ENCODE assay signal across 8 cellular contexts in genomic region chr5:39420482-39421145, GRCh38. TPM values are rescaled to one million over a fixed set of nuclear protein-coding genes. Genes with fewer than 3 reads are reported as not detected.
A peak's percentile ranks its signal among the peaks of the same experiment; 100 is the strongest.
DNase-seq lines count a peak whose midpoint lies in the region; FAIRE-seq and TF ChIP-seq lines count a peak whose summit lies in the region.

No MANE protein-coding gene starts in this region.

- H3K27ac ChIP-seq in sigmoid colon, result peak overlapping the region; percentile 84 to 91 (median 87)

- no peak for TF ChIP-seq POLR2A in sigmoid colon (IDR thresholded peaks at IDR 0.05)

- H3K4me3 ChIP-seq in sigmoid colon, result peak overlapping the region in 1 of 4 donors; percentile 14

- H3K36me3 ChIP-seq in sigmoid colon, result no peaks in the 10 kb centered on the region

- no peaks in the 10 kb centered on the region for H3K9me3 ChIP-seq in sigmoid colon

- no peaks in the 10 kb centered on the region for H3K27me3 ChIP-seq in sigmoid colon

- intact Hi-C loops in sigmoid colon (cut with DNase I), result no loop called here

- TF ChIP-seq EP300 in sigmoid colon (IDR thresholded peaks at IDR 0.05), result no peak

- TF ChIP-seq CTCF in sigmoid colon (IDR thresholded peaks at IDR 0.05), result no peak

- peaks cover 0 to 63% (median 39%) of the 10 kb centered on the region in 4 donors for H3K4me1 ChIP-seq in sigmoid colon

- 47 to 56% methylated on average over 6 of the region's 6 CpGs for WGBS in sigmoid colon, 2 donors

- peak; percentile 85 for DNase-seq in ELR (ENCODE audit: low read depth)
- DNase-seq in amygdala (lab: John Stamatoyannopoulos, UW), result peak in 32 of 56 donors; percentile 3 to 67 (median 17)
- DNase-seq in hepatic stellate cell (ENCODE audit: low spot score), result peak; percentile 40
- peak; percentile 84 for DNase-seq in sigmoid colon
- DNase-seq in GM19239 (ENCODE audit: insufficient read length, low spot score), result no peak
- no peak for DNase-seq in NCI-H2081 treated with DMSO at 0.1 percent for 48 hours (lab: John Stamatoyannopoulos, UW)
- no peak for DNase-seq in DMS153 (lab: John Stamatoyannopoulos, UW)
- no peak for DNase-seq in cerebellar cortex (ENCODE audit: low spot score)

- FAIRE-seq in GM19239 (lab: Jason Lieb, UNC), result no peak

RNA-seq across cellular contexts. Expression of gene DAB2, which starts 4.2 kb away (rescaled TPM):
- 10 to 100 TPM; 55.0 to 74.1 (median 59.9) TPM for total RNA-seq in sigmoid colon
- polyA plus RNA-seq in sigmoid colon, result 10 to 100 TPM; 17.9 to 30.6 (median 20.8) TPM

RNA-seq across cellular contexts. Expression of gene C9, which starts 56.3 kb away (rescaled TPM):
- not detected for total RNA-seq in sigmoid colon
- under 1 TPM in 1 of 3 donors, not detected in 2; 0.06 TPM for polyA plus RNA-seq in sigmoid colon

Comparison
In these comparisons a context has a peak if more than half of its experiments do, and no peak if none do; other contexts are left out.
1. DNase-seq: peak in ELR (single experiment), amygdala (32 of 56), hepatic stellate cell (single experiment) and sigmoid colon (single experiment); none in GM19239 (single experiment), NCI-H2081 treated with DMSO at 0.1 percent for 48 hours (single experiment), DMS153 (single experiment) and cerebellar cortex (single experiment).